In genomic region chr1:162905174-162905573, GRCh38 we compare ENCODE assay signal across 19 cellular contexts. TPM values are rescaled to one million over a fixed set of nuclear protein-coding genes. Genes with fewer than 3 reads are reported as not detected.
DNase-seq lines count a peak whose midpoint lies in the region; ATAC-seq and TF ChIP-seq lines count a peak whose summit lies in the region.
"Had no signal": no experiment of that assay in that cellular context is flagged by ENCODE, and none has a peak within 500 bp of the region (broad histone marks: within the 10 kb centered on the region; RNA-seq: fewer than 3 reads in every experiment).

No MANE protein-coding gene starts in this region.

- H3K4me3 ChIP-seq in right cardiac atrium (ENCODE audit: low read length): no peak overlapping the region
- no peak overlapping the region for H3K4me3 ChIP-seq in mesodermal cell (ENCODE audit: extremely low read depth, insufficient read depth, low read length, poor library complexity, severe bottlenecking)
- no peak overlapping the region for H3K4me3 ChIP-seq in HAP-1
- H3K4me3 ChIP-seq: PC-9 had no signal

- H3K36me3 ChIP-seq in mesodermal cell (ENCODE audit: control insufficient read depth, insufficient read depth, low read length) (no peaks in the 10 kb centered on the region), HAP-1 (replicated peaks) (no peaks in the 10 kb centered on the region)

- DNase-seq in right cardiac atrium (no peak), Right ventricle myocardium inferior (ENCODE audit: missing footprints) (no peak), NCI-H146 (lab: John Stamatoyannopoulos, UW) (no peak), dermis blood vessel endothelial cell (no peak), HAP-1 (ENCODE audit: low spot score in 2 of 2) (no peak)
- DNase-seq in activated naive CD4-positive, alpha-beta T cell treated with anti-CD3 and anti-CD28 coated beads for 36 hours: no peak
- DNase-seq: activated CD4-positive, alpha-beta memory T cell treated with anti-CD3 and anti-CD28 coated beads, Interleukin-2, amount 10 ng/mL, durations not matched to agents 7 days and 5 days; activated T-cell treated with anti-CD3 and anti-CD28 coated beads, Interleukin-2, amount 50 U/mL, for 4 hours; caudate nucleus; COR-L47; effector memory CD8-positive, alpha-beta T cell; NCI-H187; NCI-H510A had no signal

- H3K27me3 ChIP-seq in right cardiac atrium (ENCODE audit: control insufficient read depth, insufficient read depth) (no peaks in the 10 kb centered on the region), HAP-1 (ENCODE audit: low read depth) (peaks cover 4% of the 10 kb centered on the region; the same call in 1 of the 2 replicates)

- no peaks in the 10 kb centered on the region for H3K9me3 ChIP-seq in right cardiac atrium (ENCODE audit: control insufficient read depth, low read length)
- no peaks in the 10 kb centered on the region for H3K9me3 ChIP-seq in mesodermal cell (ENCODE audit: control insufficient read depth, low read length)
- no peaks in the 10 kb centered on the region for H3K9me3 ChIP-seq in HAP-1

- no peaks in the 10 kb centered on the region for H3K4me1 ChIP-seq in right cardiac atrium (ENCODE audit: control insufficient read depth, insufficient read depth, low read length)
- H3K4me1 ChIP-seq in mesodermal cell (ENCODE audit: control insufficient read depth, insufficient read depth, low read length, poor library complexity, severe bottlenecking): peaks cover 26% of the 10 kb centered on the region
- H3K4me1 ChIP-seq in HAP-1: no peaks in the 10 kb centered on the region

- peaks cover 7% of the 10 kb centered on the region for H3K27me3 Mint-ChIP-seq in brain
- no peaks in the 10 kb centered on the region for H3K27me3 Mint-ChIP-seq in activated naive CD4-positive, alpha-beta T cell treated with anti-CD3 and anti-CD28 coated beads for 36 hours (ENCODE audit: low read depth)
- H3K27me3 Mint-ChIP-seq: activated naive CD8-positive, alpha-beta T cell had no signal

- peak overlapping the region; percentile 72 for H3K27ac ChIP-seq in right cardiac atrium (ENCODE audit: low read length)
- H3K27ac ChIP-seq in mesodermal cell (ENCODE audit: low read depth, low read length, severe bottlenecking): peak overlapping the region; percentile 80

- no peaks in the 10 kb centered on the region for H3K36me3 Mint-ChIP-seq in brain
- H3K36me3 Mint-ChIP-seq in activated naive CD4-positive, alpha-beta T cell treated with anti-CD3 and anti-CD28 coated beads for 36 hours (ENCODE audit: low read depth): no peaks in the 10 kb centered on the region
- H3K36me3 Mint-ChIP-seq: activated naive CD8-positive, alpha-beta T cell had no signal

- in situ Hi-C loops in HAP-1 (cut with MboI; ENCODE audit: low sequenced_read_pairs): no loop called here

- 53% methylated on average over 1 of the region's 1 CpG for WGBS in right cardiac atrium
- WGBS in mesodermal cell (ENCODE audit: insufficient coverage in 2 of 2), 2 experiments: no CpG with 5 or more reads among the region's 1 CpG

- H3K4me1 Mint-ChIP-seq in brain: peaks cover 25% of the 10 kb centered on the region
- H3K4me1 Mint-ChIP-seq in activated naive CD4-positive, alpha-beta T cell treated with anti-CD3 and anti-CD28 coated beads for 36 hours (ENCODE audit: low read depth): no peaks in the 10 kb centered on the region
- H3K4me1 Mint-ChIP-seq: activated CD4-positive, alpha-beta memory T cell treated with anti-CD3 and anti-CD28 coated beads, Interleukin-2, amount 10 ng/mL, durations not matched to agents 7 days and 5 days had no signal

- no peak overlapping the region for H3K4me3 Mint-ChIP-seq in brain
- no peak overlapping the region for H3K4me3 Mint-ChIP-seq in activated naive CD4-positive, alpha-beta T cell treated with anti-CD3 and anti-CD28 coated beads for 36 hours
- H3K4me3 Mint-ChIP-seq: activated CD4-positive, alpha-beta memory T cell treated with anti-CD3 and anti-CD28 coated beads, Interleukin-2, amount 10 ng/mL, durations not matched to agents 7 days and 5 days; activated naive CD8-positive, alpha-beta T cell; activated T-cell treated with anti-CD3 and anti-CD28 coated beads, Interleukin-2, amount 50 U/mL, for 4 hours; effector memory CD8-positive, alpha-beta T cell had no signal

- H3K27ac Mint-ChIP-seq in brain: peak overlapping the region in 3 of 5 experiments; percentile 11 to 43 (median 21)
- H3K27ac Mint-ChIP-seq in activated naive CD4-positive, alpha-beta T cell treated with anti-CD3 and anti-CD28 coated beads for 36 hours: no peak overlapping the region
- H3K27ac Mint-ChIP-seq: activated CD4-positive, alpha-beta memory T cell treated with anti-CD3 and anti-CD28 coated beads, Interleukin-2, amount 10 ng/mL, durations not matched to agents 7 days and 5 days; activated naive CD8-positive, alpha-beta T cell; effector memory CD8-positive, alpha-beta T cell had no signal

- H3K9me3 Mint-ChIP-seq in brain: no peaks in the 10 kb centered on the region
- no peaks in the 10 kb centered on the region for H3K9me3 Mint-ChIP-seq in activated naive CD4-positive, alpha-beta T cell treated with anti-CD3 and anti-CD28 coated beads for 36 hours
- H3K9me3 Mint-ChIP-seq: activated CD4-positive, alpha-beta memory T cell treated with anti-CD3 and anti-CD28 coated beads, Interleukin-2, amount 10 ng/mL, durations not matched to agents 7 days and 5 days; activated T-cell treated with anti-CD3 and anti-CD28 coated beads, Interleukin-2, amount 50 U/mL, for 4 hours; effector memory CD8-positive, alpha-beta T cell had no signal

- TF ChIP-seq CTCF in brain (conservative IDR thresholded peaks at IDR 0.05): no peak

- ATAC-seq in right cardiac atrium (no peak), Right ventricle myocardium inferior (no peak)
- ATAC-seq: activated T-cell treated with anti-CD3 and anti-CD28 coated beads, Interleukin-2, amount 50 U/mL, for 4 hours; effector memory CD8-positive, alpha-beta T cell had no signal

- CTCF ChIA-PET in activated naive CD4-positive, alpha-beta T cell treated with anti-CD3 and anti-CD28 coated beads for 36 hours (lab: Charles Lee): no interaction called here

- intact Hi-C loops in right cardiac atrium (cut with DNase I) (no loop called here), Right ventricle myocardium inferior (cut with DNase I) (no loop called here)
- intact Hi-C loops in activated naive CD4-positive, alpha-beta T cell treated with anti-CD3 and anti-CD28 coated beads for 36 hours (cut with micrococcal nuclease): no loop called here

RNA-seq across cellular contexts. Expression of gene CCDC190, which starts 44.2 kb away (rescaled TPM):
- under 1 TPM in 3 of 4 donors, not detected in 1; 0.11 to 0.26 (median 0.25) TPM for total RNA-seq in right cardiac atrium
- polyA plus RNA-seq in right cardiac atrium: 0.32 TPM
- total RNA-seq in Right ventricle myocardium inferior: 0.35 TPM
- not detected for polyA plus RNA-seq in brain (ENCODE audit: insufficient read depth, low read depth, low replicate concordance)
- polyA plus RNA-seq in mesodermal cell (2013, experiment 1 of 2): not detected
- not detected for polyA plus RNA-seq in mesodermal cell (2013, experiment 2 of 2)
- not detected for total RNA-seq in activated naive CD4-positive, alpha-beta T cell treated with anti-CD3 and anti-CD28 coated beads for 36 hours
- 0.05 TPM in 1 of 2 replicates, not detected in the other for total RNA-seq in dermis blood vessel endothelial cell
- total RNA-seq: activated CD4-positive, alpha-beta memory T cell treated with anti-CD3 and anti-CD28 coated beads, Interleukin-2, amount 10 ng/mL, durations not matched to agents 7 days and 5 days; activated T-cell treated with anti-CD3 and anti-CD28 coated beads, Interleukin-2, amount 50 U/mL, for 4 hours; PC-9; renal cortical epithelial cell had no signal
- polyA plus RNA-seq: neural cell had no signal
